16 cellular contexts compared by ENCODE assay signal in genomic region chr16:58510776-58511628, GRCh38. TPM values are rescaled to one million over a fixed set of nuclear protein-coding genes. Genes with fewer than 3 reads are reported as not detected.
A peak's percentile ranks its signal among the peaks of the same experiment; 100 is the strongest.
DNase-seq lines count a peak whose midpoint lies in the region; ATAC-seq and TF ChIP-seq lines count a peak whose summit lies in the region.
"Had no signal": no experiment of that assay in that cellular context is flagged by ENCODE, and none has a peak within 500 bp of the region (broad histone marks: within the 10 kb centered on the region; RNA-seq: fewer than 3 reads in every experiment).

No MANE protein-coding gene starts in this region.

- 84 to 90% (median 89%) methylated on average over 22 to 30 of the region's 30 CpGs for WGBS in adrenal gland, 4 donors
- 91% methylated on average over 23 of the region's 30 CpGs for WGBS in suprapubic skin

- intact Hi-C loops in adrenal gland (cut with DNase I) = loop anchor here in 1 of 2 donors (10.0 kb wide), 1 partner anchor 114 kb away; the partner anchor contains the start of gene CNOT1
- intact Hi-C loops in lower lobe of right lung (cut with DNase I) = no loop called here

- POLR2A ChIA-PET in GM10248 (lab: Yijun Ruan, JAX) = no interaction called here

- H3K4me3 Mint-ChIP-seq in mesothelial cell of epicardium = no peak overlapping the region
- H3K4me3 Mint-ChIP-seq: central memory CD8-positive, alpha-beta T cell had no signal

- no peaks in the 10 kb centered on the region for H3K27me3 Mint-ChIP-seq in mesothelial cell of epicardium (ENCODE audit: low read depth)
- H3K27me3 Mint-ChIP-seq: central memory CD8-positive, alpha-beta T cell had no signal

- peak; percentile 61 for DNase-seq in activated effector memory CD4-positive, alpha-beta T cell treated with anti-CD3 and anti-CD28 coated beads, Interleukin-2, amount 50 U/mL, for 16 hours
- no peak for DNase-seq in activated effector memory CD4-positive, alpha-beta T cell treated with Interleukin-2 at 50 U/mL for 16 hours
- DNase-seq in adrenal gland = peak in 4 of 7 donors; percentile 15 to 60 (median 34)
- DNase-seq in lower lobe of right lung = peak; percentile 41
- DNase-seq in suprapubic skin (ENCODE audit: low spot score in 2 of 2) = peak; percentile 63 to 77
- no peak for DNase-seq in mesothelial cell of epicardium (ENCODE audit: low spot score in 2 of 2, unreplicated experiment in 2 of 2)
- DNase-seq in GM10248 (ENCODE audit: extremely low spot score) = no peak
- no peak for DNase-seq in SHP77 treated with DMSO at 0.1 percent for 48 hours (lab: John Stamatoyannopoulos, UW)
- DNase-seq: DMS79 treated with DMSO at 0.1 percent for 48 hours, esophagus squamous epithelium, GOT3, NCI-H446 treated with DMSO at 0.1 percent for 48 hours had no signal

- H3K9me3 ChIP-seq in adrenal gland (replicated peaks in 1 of 3) (no peaks in the 10 kb centered on the region), lower lobe of right lung (no peaks in the 10 kb centered on the region), suprapubic skin (no peaks in the 10 kb centered on the region)
- H3K9me3 ChIP-seq: esophagus squamous epithelium, thyroid gland had no signal

- peaks cover 11% of the 10 kb centered on the region in 2 donors for H3K4me1 ChIP-seq in adrenal gland (replicated peaks in 1 of 2)
- peaks cover 10% of the 10 kb centered on the region for H3K4me1 ChIP-seq in lower lobe of right lung
- H3K4me1 ChIP-seq in suprapubic skin = peaks cover 11% of the 10 kb centered on the region

- H3K4me3 ChIP-seq in adrenal gland = no peak overlapping the region
- no peak overlapping the region for H3K4me3 ChIP-seq in lower lobe of right lung
- H3K4me3 ChIP-seq in suprapubic skin = no peak overlapping the region
- H3K4me3 ChIP-seq: esophagus squamous epithelium, lung, thyroid gland had no signal

- H3K36me3 ChIP-seq in adrenal gland (replicated peaks in 1 of 2) (peaks cover 0 to 46% of the 10 kb centered on the region in 2 donors), lower lobe of right lung (no peaks in the 10 kb centered on the region), suprapubic skin (no peaks in the 10 kb centered on the region)
- H3K36me3 ChIP-seq: thyroid gland had no signal

- TF ChIP-seq POLR2A in adrenal gland (IDR thresholded peaks at IDR 0.05) (no peak), suprapubic skin (IDR thresholded peaks at IDR 0.05) (no peak)

- H3K4me1 Mint-ChIP-seq in mesothelial cell of epicardium = peaks cover 9% of the 10 kb centered on the region

- H3K36me3 Mint-ChIP-seq in mesothelial cell of epicardium = no peaks in the 10 kb centered on the region
- H3K36me3 Mint-ChIP-seq: naive B cell had no signal

- TF ChIP-seq CTCF in adrenal gland (IDR thresholded peaks at IDR 0.05) (no peak), lower lobe of right lung (IDR thresholded peaks at IDR 0.05) (no peak), suprapubic skin (IDR thresholded peaks at IDR 0.05) (no peak), mesothelial cell of epicardium (IDR thresholded peaks at IDR 0.05; ENCODE audit: unreplicated experiment) (no peak), GM10248 (IDR thresholded peaks at IDR 0.05; ENCODE audit: control extremely low read depth, extremely low read depth, low read depth, missing control alignments) (no peak)

- CTCF ChIA-PET in GM10248 (lab: Yijun Ruan, JAX) = interaction anchor here (1.0 to 4.7 kb wide), 11 partner anchors 10 to 220 kb away, joined by 3 to 44 read pairs (median 4); partner anchors contain the start of gene NDRG4

- H3K9me3 Mint-ChIP-seq in mesothelial cell of epicardium = no peaks in the 10 kb centered on the region
- H3K9me3 Mint-ChIP-seq: central memory CD8-positive, alpha-beta T cell; naive B cell had no signal

- H3K27ac Mint-ChIP-seq in mesothelial cell of epicardium = no peak overlapping the region

- H3K27me3 ChIP-seq in adrenal gland (no peaks in the 10 kb centered on the region), lower lobe of right lung (ENCODE audit: low read depth) (no peaks in the 10 kb centered on the region), suprapubic skin (no peaks in the 10 kb centered on the region)
- H3K27me3 ChIP-seq: esophagus squamous epithelium, thyroid gland had no signal

- H3K27ac ChIP-seq in adrenal gland = peak overlapping the region in 1 of 5 donors; percentile 11
- H3K27ac ChIP-seq in lower lobe of right lung = no peak overlapping the region
- H3K27ac ChIP-seq in suprapubic skin = no peak overlapping the region
- H3K27ac ChIP-seq: esophagus squamous epithelium, thyroid gland had no signal

- TF ChIP-seq EP300 in suprapubic skin (IDR thresholded peaks at IDR 0.05) = no peak

- ATAC-seq in lower lobe of right lung = no peak

RNA-seq across cellular contexts. Expression of gene SETD6, which starts 4.3 kb away (rescaled TPM):
- total RNA-seq in adrenal gland (10 to 100 TPM; 14.4 to 53.8 (median 25.5) TPM), lower lobe of right lung (17.3 TPM), suprapubic skin (10 to 100 TPM; 42.6 to 71.8 (median 51.7) TPM), mesothelial cell of epicardium (27.1 to 29.4 TPM (median 28.9 TPM) in 3 replicates)
- 10 to 100 TPM; 17.9 to 40.7 (median 24.8) TPM for polyA plus RNA-seq in adrenal gland

RNA-seq across cellular contexts. Expression of gene NDRG4, which starts 11.1 kb away (rescaled TPM):
- total RNA-seq in adrenal gland (100 to 1,000 TPM; 194 to 952 (median 387) TPM), lower lobe of right lung (47.9 TPM), suprapubic skin (10 to 100 TPM; 42.5 to 70.3 (median 50.7) TPM), mesothelial cell of epicardium (17.3 to 18.6 TPM (median 17.4 TPM) in 3 replicates)
- polyA plus RNA-seq in adrenal gland = 100 to 1,000 TPM; 139 to 339 (median 176) TPM

Comparison
In these comparisons a context has a peak if more than half of its experiments do, and no peak if none do; other contexts are left out.
1. DNase-seq: peak in activated effector memory CD4-positive, alpha-beta T cell treated with anti-CD3 and anti-CD28 coated beads, Interleukin-2, amount 50 U/mL, for 16 hours (single experiment), adrenal gland (4 of 7), lower lobe of right lung (single experiment) and suprapubic skin (2 of 2); none in activated effector memory CD4-positive, alpha-beta T cell treated with Interleukin-2 at 50 U/mL for 16 hours (single experiment), mesothelial cell of epicardium (0 of 2), GM10248 (single experiment) and SHP77 treated with DMSO at 0.1 percent for 48 hours (single experiment).